9 cellular contexts compared by ENCODE assay signal in genomic region chr15:78907577-78907976, GRCh38. TPM values are rescaled to one million over a fixed set of nuclear protein-coding genes. Genes with fewer than 3 reads are reported as not detected.
DNase-seq lines count a peak whose midpoint lies in the region; ATAC-seq and TF ChIP-seq lines count a peak whose summit lies in the region.
"Had no signal": no experiment of that assay in that cellular context is flagged by ENCODE, and none has a peak within 500 bp of the region (broad histone marks: within the 10 kb centered on the region; RNA-seq: fewer than 3 reads in every experiment).

No MANE protein-coding gene starts in this region.

- no peaks in the 10 kb centered on the region for H4K20me1 ChIP-seq in OCI-LY1 (ENCODE audit: insufficient read depth, low read length)

- ATAC-seq in stimulated activated naive B cell treated with anti-CD40 and anti-IgM and Interleukin-4, amounts not matched to agents 10 μg/mL and 1 μg/mL and 100 μg/mL, for 72 hours (replicated peaks), result no peak

- H3K27me3 Mint-ChIP-seq in MCF 10A (ENCODE audit: insufficient read depth, unreplicated experiment), result no peaks in the 10 kb centered on the region
- H3K27me3 Mint-ChIP-seq in endothelial cell (ENCODE audit: unreplicated experiment), result no peaks in the 10 kb centered on the region
- H3K27me3 Mint-ChIP-seq in stimulated activated naive B cell treated with anti-CD40 and anti-IgM and Interleukin-4, amounts not matched to agents 10 μg/mL and 1 μg/mL and 100 μg/mL, for 72 hours, result no peaks in the 10 kb centered on the region

- no peaks in the 10 kb centered on the region for H3F3A ChIP-seq in OCI-LY1 (ENCODE audit: insufficient read depth, low read length)

- POLR2A ChIA-PET in MCF 10A (lab: Yijun Ruan, JAX), result interaction anchor here (2.4 kb wide), 1 partner anchor 34 kb away, joined by 9 read pairs; the partner anchor contains the start of gene MORF4L1

- peaks cover 12% of the 10 kb centered on the region for H3K4me1 Mint-ChIP-seq in MCF 10A (ENCODE audit: insufficient read depth, unreplicated experiment)
- peaks cover 28% of the 10 kb centered on the region for H3K4me1 Mint-ChIP-seq in endothelial cell (ENCODE audit: unreplicated experiment)
- peaks cover 30 to 57% of the 10 kb centered on the region in 2 donors for H3K4me1 Mint-ChIP-seq in stimulated activated naive B cell treated with anti-CD40 and anti-IgM and Interleukin-4, amounts not matched to agents 10 μg/mL and 1 μg/mL and 100 μg/mL, for 72 hours

- H3K27ac Mint-ChIP-seq in MCF 10A (ENCODE audit: low read depth, unreplicated experiment) (no peak overlapping the region), endothelial cell (ENCODE audit: unreplicated experiment) (no peak overlapping the region)
- H3K27ac Mint-ChIP-seq in stimulated activated naive B cell treated with anti-CD40 and anti-IgM and Interleukin-4, amounts not matched to agents 10 μg/mL and 1 μg/mL and 100 μg/mL, for 72 hours, result peak overlapping the region; percentile 4

- TF ChIP-seq POLR2A in breast epithelium (IDR thresholded peaks at IDR 0.05), result no peak

- H3K27ac ChIP-seq in breast epithelium, result peak overlapping the region in 1 of 2 donors; percentile 34
- H3K27ac ChIP-seq in OCI-LY1 (ENCODE audit: low read depth, low read length, poor library complexity, severe bottlenecking), result no peak overlapping the region
- H3K27ac ChIP-seq: SK-N-MC had no signal

- DNase-seq in MCF 10A (ENCODE audit: unreplicated experiment) (no peak), breast epithelium (ENCODE audit: low spot score in 2 of 2) (no peak), endothelial cell (ENCODE audit: low spot score) (peak; percentile 48), NCI-H1417 treated with DMSO at 0.1 percent for 48 hours (lab: John Stamatoyannopoulos, UW) (no peak), DMS153 (lab: John Stamatoyannopoulos, UW) (no peak), NCI-H510A (lab: John Stamatoyannopoulos, UW) (no peak)
- no peak for DNase-seq in stimulated activated naive B cell treated with anti-CD40 and anti-IgM and Interleukin-4, amounts not matched to agents 10 μg/mL and 1 μg/mL and 100 μg/mL, for 72 hours

- TF ChIP-seq CTCF in MCF 10A (IDR thresholded peaks at IDR 0.05; ENCODE audit: unreplicated experiment) (peak; percentile 26), breast epithelium (IDR thresholded peaks at IDR 0.05) (no peak), OCI-LY1 (IDR thresholded peaks at IDR 0.05; ENCODE audit: low read length) (peak; percentile 24; the same call in 1 of the 2 replicates), endothelial cell (IDR thresholded peaks at IDR 0.05; ENCODE audit: unreplicated experiment) (peak; percentile 40)

- H3K79me2 ChIP-seq in OCI-LY1 (ENCODE audit: insufficient read depth, low read length), result no peaks in the 10 kb centered on the region

- H3K27me3 ChIP-seq in breast epithelium (no peaks in the 10 kb centered on the region), OCI-LY1 (ENCODE audit: insufficient read depth, low read length) (no peaks in the 10 kb centered on the region)

- intact Hi-C loops in MCF 10A (cut with micrococcal nuclease), result loop anchor here (5.0 kb wide), 1 partner anchor 70 kb away; no protein-coding TSS in a partner anchor
- intact Hi-C loops in breast epithelium (cut with DNase I; ENCODE audit: low total_unique reads), result no loop called here

- no peaks in the 10 kb centered on the region for H3K36me3 ChIP-seq in breast epithelium
- peaks cover 84% of the 10 kb centered on the region for H3K36me3 ChIP-seq in OCI-LY1 (ENCODE audit: insufficient read depth, low read length)

- no TSS peak for BruUV-seq in MCF 10A (replicated peaks; lab: Mats Ljungman, UMichigan)

- H3K4me2 ChIP-seq in OCI-LY1 (ENCODE audit: low read length), result no peak overlapping the region

- H3K36me3 Mint-ChIP-seq in MCF 10A (ENCODE audit: insufficient read depth, unreplicated experiment) (peaks cover 96% of the 10 kb centered on the region), endothelial cell (ENCODE audit: low read depth, unreplicated experiment) (peaks cover 17% of the 10 kb centered on the region)
- peaks cover 47 to 57% of the 10 kb centered on the region in 2 donors for H3K36me3 Mint-ChIP-seq in stimulated activated naive B cell treated with anti-CD40 and anti-IgM and Interleukin-4, amounts not matched to agents 10 μg/mL and 1 μg/mL and 100 μg/mL, for 72 hours

- H3K9me3 ChIP-seq in breast epithelium (no peaks in the 10 kb centered on the region), OCI-LY1 (ENCODE audit: low read length) (no peaks in the 10 kb centered on the region)

- CTCF ChIA-PET in MCF 10A (lab: Yijun Ruan, JAX), result interaction anchor here (0.6 to 6.8 kb wide), 9 partner anchors 17 to 277 kb away, joined by 3 to 51 read pairs (median 4); no protein-coding TSS in a partner anchor

- H3K9me3 Mint-ChIP-seq in MCF 10A (ENCODE audit: unreplicated experiment), result no peaks in the 10 kb centered on the region
- no peaks in the 10 kb centered on the region for H3K9me3 Mint-ChIP-seq in endothelial cell (ENCODE audit: unreplicated experiment)
- no peaks in the 10 kb centered on the region for H3K9me3 Mint-ChIP-seq in stimulated activated naive B cell treated with anti-CD40 and anti-IgM and Interleukin-4, amounts not matched to agents 10 μg/mL and 1 μg/mL and 100 μg/mL, for 72 hours

- H2AFZ ChIP-seq in OCI-LY1 (ENCODE audit: low read length), result no peak overlapping the region

- H3K4me1 ChIP-seq in breast epithelium, result no peaks in the 10 kb centered on the region
- H3K4me1 ChIP-seq in OCI-LY1 (ENCODE audit: insufficient read depth, low read length, severe bottlenecking), result no peaks in the 10 kb centered on the region

- H3K4me3 Mint-ChIP-seq in MCF 10A (ENCODE audit: unreplicated experiment) (no peak overlapping the region), endothelial cell (ENCODE audit: unreplicated experiment) (no peak overlapping the region)
- no peak overlapping the region for H3K4me3 Mint-ChIP-seq in stimulated activated naive B cell treated with anti-CD40 and anti-IgM and Interleukin-4, amounts not matched to agents 10 μg/mL and 1 μg/mL and 100 μg/mL, for 72 hours

- H3K9me2 ChIP-seq in OCI-LY1 (ENCODE audit: low read depth, low read length), result no peaks in the 10 kb centered on the region

- no peak overlapping the region for H3K9ac ChIP-seq in OCI-LY1 (ENCODE audit: low read length)

- H3K4me3 ChIP-seq in breast epithelium (no peak overlapping the region), OCI-LY1 (ENCODE audit: low read depth, low read length, poor library complexity, severe bottlenecking) (no peak overlapping the region)
- H3K4me3 ChIP-seq: SK-N-MC had no signal

RNA-seq across cellular contexts. Expression of gene MORF4L1, which starts 34.9 kb away (rescaled TPM):
- total RNA-seq in MCF 10A (2022), result 264 and 279 TPM in 2 replicates
- 100 to 1,000 TPM; 330 to 411 (median 350) TPM for total RNA-seq in breast epithelium
- 347 TPM for total RNA-seq in endothelial cell (ENCODE audit: unreplicated experiment)

RNA-seq across cellular contexts. Expression of gene CTSH, which starts 37.3 kb away (rescaled TPM):
- total RNA-seq in MCF 10A (2022) (12.5 and 14.4 TPM in 2 replicates), breast epithelium (100 to 1,000 TPM; 158 to 272 (median 163) TPM), endothelial cell (ENCODE audit: unreplicated experiment) (10.0 TPM)

Comparison
In these comparisons a context has a peak if more than half of its experiments do, and no peak if none do; other contexts are left out.
1. CTCF ChIP-seq: peak in MCF 10A (single experiment), OCI-LY1 (single experiment) and endothelial cell (single experiment); none in breast epithelium (0 of 3).
2. RNA of gene CTSH, which starts 37.3 kb away (total RNA-seq): 158 to 272 TPM in breast epithelium; 12.5 to 14.4 TPM in MCF 10A and 10.0 TPM in endothelial cell (single experiment); every median in the first group is over 10 times any median in the second.